ENCODE assay signal across 9 cellular contexts in the genomic region with DNA sequence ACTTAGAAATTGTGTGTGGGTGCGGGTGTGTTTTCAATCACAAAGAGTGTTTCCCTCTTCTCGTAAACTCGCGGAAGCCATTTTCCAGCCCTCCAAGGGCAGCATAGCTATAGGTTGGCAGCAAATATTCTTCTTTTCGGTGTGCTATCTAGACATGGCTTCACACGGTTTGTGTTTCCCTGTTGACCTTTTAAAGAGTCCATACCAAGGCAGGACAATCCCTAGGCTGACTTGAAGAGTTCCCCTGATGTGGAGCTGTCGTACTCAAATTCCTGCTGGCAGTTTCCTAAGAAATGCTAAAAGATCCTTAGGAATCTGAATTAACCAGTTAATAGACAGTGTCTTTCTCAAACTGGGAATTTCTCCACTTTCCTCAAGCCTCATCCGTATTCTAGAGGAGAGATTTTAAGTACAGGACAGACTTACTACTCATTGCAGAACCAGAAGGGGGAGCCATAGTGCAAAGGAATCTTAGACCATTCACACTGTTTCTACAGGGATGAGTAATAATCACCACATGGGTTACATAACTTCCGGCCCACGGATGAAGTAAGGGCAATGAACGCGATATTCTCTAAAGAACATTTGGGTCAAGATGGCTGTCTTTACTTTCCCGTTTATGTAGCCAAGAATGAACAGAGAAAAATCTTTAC.
A peak's percentile ranks its signal among the peaks of the same experiment; 100 is the strongest.
DNase-seq lines count a peak whose midpoint lies in the region; ATAC-seq, FAIRE-seq and TF ChIP-seq lines count a peak whose summit lies in the region.
"Had no signal": no experiment of that assay in that cellular context is flagged by ENCODE, and none has a peak within 500 bp of the region (broad histone marks: within the 10 kb centered on the region; RNA-seq: fewer than 3 reads in every experiment).

No MANE protein-coding gene starts in this region.

- TF ChIP-seq CTCF in HFF-Myc (IDR thresholded peaks at IDR 0.05; ENCODE audit: low read depth, low read length, missing control alignments) (peak; percentile 73), prostate gland (IDR thresholded peaks at IDR 0.05) (peak in 2 of 4 experiments; percentile 22)

- intact Hi-C loops in prostate gland (cut with DNase I): no loop called here

- ATAC-seq in HG02973 (IDR thresholded peaks at IDR 0.05; ENCODE audit: unreplicated experiment): no peak

- peak; percentile 60 for DNase-seq in AG08396 (ENCODE audit: low spot score)
- peak; percentile 81 for DNase-seq in HFF-Myc (ENCODE audit: extremely low read depth, low read depth)
- DNase-seq in SJCRH30: peak; percentile 81 to 94
- peak; percentile 81 for DNase-seq in glomerular visceral epithelial cell (ENCODE audit: extremely low spot score)
- DNase-seq in GM12891 (ENCODE audit: insufficient read length, low spot score): no peak
- no peak for DNase-seq in prostate gland (ENCODE audit: low spot score)
- DNase-seq in occipital lobe (lab: John Stamatoyannopoulos, UW): no peak

- TF ChIP-seq POLR2A in GM12891 (IDR thresholded peaks at IDR 0.05; ENCODE audit: low read depth, low read length) (no peak), prostate gland (IDR thresholded peaks at IDR 0.05) (no peak)

- FAIRE-seq in GM12891 (lab: Jason Lieb, UNC): no peak
- FAIRE-seq: endometrium had no signal

- H3K4me3 ChIP-seq in HFF-Myc (replicated peaks; ENCODE audit: low read depth, low read length) (no peak overlapping the region), SJCRH30 (no peak overlapping the region), prostate gland (no peak overlapping the region)

- WGBS in prostate gland: 71% methylated on average over 13 of the region's 13 CpGs

- H3K27me3 ChIP-seq in SJCRH30 (no peaks in the 10 kb centered on the region), prostate gland (replicated peaks; ENCODE audit: insufficient read depth) (no peaks in the 10 kb centered on the region)

- H3K9me3 ChIP-seq in SJCRH30 (replicated peaks) (peaks cover 11% of the 10 kb centered on the region; the same call in 1 of the 2 replicates), prostate gland (no peaks in the 10 kb centered on the region)

- no peak overlapping the region for H3K27ac ChIP-seq in SJCRH30
- no peak overlapping the region for H3K27ac ChIP-seq in prostate gland

- H3K4me1 ChIP-seq in SJCRH30 (peaks cover 16% of the 10 kb centered on the region; the same call in 1 of the 2 replicates), prostate gland (replicated peaks) (no peaks in the 10 kb centered on the region)

- H3K36me3 ChIP-seq in SJCRH30: no peaks in the 10 kb centered on the region
- no peaks in the 10 kb centered on the region for H3K36me3 ChIP-seq in prostate gland

TF ChIP-seq in GM12891, 5 proteins besides CTCF, POLR2A, EP300 and RAD21:
- TF ChIP-seq SPI1 (IDR thresholded peaks at IDR 0.05; ENCODE audit: low read depth, low read length) (no peak), POU2F2 (IDR thresholded peaks at IDR 0.05; ENCODE audit: low read depth, low read length) (no peak)

Comparison
In these comparisons a context has a peak if more than half of its experiments do, and no peak if none do; other contexts are left out.
1. DNase-seq: peak in AG08396 (single experiment), HFF-Myc (single experiment), SJCRH30 (2 of 2) and glomerular visceral epithelial cell (single experiment); none in GM12891 (single experiment), prostate gland (single experiment) and occipital lobe (single experiment).